ENCODE assay signal across 25 cellular contexts in the genomic region with DNA sequence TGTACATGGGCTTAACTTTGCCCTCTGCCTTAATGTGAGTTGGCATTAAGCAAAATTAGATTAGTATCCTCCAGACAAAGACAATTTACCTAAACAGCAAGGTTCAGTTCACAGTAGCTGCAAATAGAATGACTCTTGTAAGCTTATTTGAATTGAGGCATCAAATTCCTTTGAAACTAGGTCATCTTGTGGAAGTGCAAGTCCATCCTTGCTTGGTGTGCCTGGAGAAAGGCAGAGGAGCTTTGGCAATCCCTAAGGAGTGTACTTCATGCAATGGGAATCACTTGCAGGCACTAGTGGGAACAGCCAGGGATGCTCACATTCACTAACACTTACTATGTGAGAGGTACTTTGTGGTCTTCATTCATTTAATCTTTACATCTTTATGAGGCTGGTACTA.
DNase-seq lines count a peak whose midpoint lies in the region; ATAC-seq and TF ChIP-seq lines count a peak whose summit lies in the region.
"Had no signal": no experiment of that assay in that cellular context is flagged by ENCODE, and none has a peak within 500 bp of the region (broad histone marks: within the 10 kb centered on the region; RNA-seq: fewer than 3 reads in every experiment).

No MANE protein-coding gene starts in this region.

- no peaks in the 10 kb centered on the region for H3K27me3 ChIP-seq in mammary epithelial cell (ENCODE audit: insufficient read depth, low read length)
- H3K27me3 ChIP-seq in breast epithelium: peaks cover 0 to 12% of the 10 kb centered on the region in 2 donors
- H3K27me3 ChIP-seq in fibroblast of lung (ENCODE audit: control insufficient read depth, insufficient read depth, low read length): no peaks in the 10 kb centered on the region
- H3K27me3 ChIP-seq: upper lobe of left lung had no signal

- no peaks in the 10 kb centered on the region for H3K36me3 ChIP-seq in mammary epithelial cell (ENCODE audit: insufficient read depth, low read length)
- no peaks in the 10 kb centered on the region for H3K36me3 ChIP-seq in breast epithelium
- H3K36me3 ChIP-seq in fibroblast of lung (ENCODE audit: control insufficient read depth, insufficient read depth, low read length): no peaks in the 10 kb centered on the region
- H3K36me3 ChIP-seq: upper lobe of left lung had no signal

- TF ChIP-seq POLR2A in breast epithelium (IDR thresholded peaks at IDR 0.05): no peak

- BruUV-seq in mammary epithelial cell (replicated peaks; lab: Mats Ljungman, UMichigan): no TSS peak

- in situ Hi-C loops in mammary epithelial cell (cut with MboI; ENCODE audit: low sequenced_read_pairs in 2 of 2): no loop called here

- H2AFZ ChIP-seq in mammary epithelial cell (ENCODE audit: low read depth, low read length) (no peak overlapping the region), fibroblast of lung (ENCODE audit: low read length) (no peak overlapping the region)

- H4K20me1 ChIP-seq in mammary epithelial cell (ENCODE audit: insufficient read depth, low read length): no peaks in the 10 kb centered on the region
- no peaks in the 10 kb centered on the region for H4K20me1 ChIP-seq in fibroblast of lung (ENCODE audit: control insufficient read depth, extremely low read depth, insufficient read depth, low read length)

- ATAC-seq in esophagus mucosa: no peak
- no peak for ATAC-seq in GM21825 (IDR thresholded peaks at IDR 0.05; ENCODE audit: unreplicated experiment)
- ATAC-seq: activated T-cell treated with anti-CD3 and anti-CD28 coated beads, Interleukin-2, amount 50 U/mL, for 4 hours had no signal

- H3K79me2 ChIP-seq in mammary epithelial cell (ENCODE audit: insufficient read depth, low read length): no peaks in the 10 kb centered on the region
- no peaks in the 10 kb centered on the region for H3K79me2 ChIP-seq in fibroblast of lung (ENCODE audit: control insufficient read depth, insufficient read depth, low read length)

- H3K9ac ChIP-seq in mammary epithelial cell (ENCODE audit: insufficient read depth, low read length) (no peak overlapping the region), fibroblast of lung (ENCODE audit: insufficient read depth, low read length) (no peak overlapping the region)

- TF ChIP-seq CTCF in mammary epithelial cell (conservative IDR thresholded peaks at IDR 0.05 in 1 of 2, IDR thresholded peaks at IDR 0.05 in 1 of 2; ENCODE audit: extremely low read depth in 1 of 2, insufficient read depth in 1 of 2, low read depth in 1 of 2, low read length in 2 of 2) (no peak), breast epithelium (IDR thresholded peaks at IDR 0.05) (no peak), fibroblast of lung (conservative IDR thresholded peaks at IDR 0.05 in 1 of 2, IDR thresholded peaks at IDR 0.05 in 1 of 2; ENCODE audit: low read depth in 1 of 2, low read length in 2 of 2) (no peak)

- CTCF ChIA-PET in mammary epithelial cell (lab: Charles Lee; ENCODE audit: low non-redundant PET): no interaction called here

- H3K4me1 ChIP-seq in mammary epithelial cell (ENCODE audit: insufficient read depth, low read length) (no peaks in the 10 kb centered on the region), breast epithelium (no peaks in the 10 kb centered on the region), fibroblast of lung (ENCODE audit: control insufficient read depth, extremely low read depth, insufficient read depth, low read length) (no peaks in the 10 kb centered on the region)
- H3K4me1 ChIP-seq: upper lobe of left lung had no signal

- dilution Hi-C loops in mammary epithelial cell (cut with HindIII; ENCODE audit: low sequenced_read_pairs): no loop called here

- H3K27ac ChIP-seq in mammary epithelial cell (ENCODE audit: insufficient read depth, low read depth, low read length) (no peak overlapping the region), breast epithelium (no peak overlapping the region), fibroblast of lung (ENCODE audit: insufficient read depth, low read length) (no peak overlapping the region)
- H3K27ac ChIP-seq: C4-2B, SK-N-MC, upper lobe of left lung had no signal

- intact Hi-C loops in mammary epithelial cell (cut with micrococcal nuclease) (no loop called here), breast epithelium (cut with DNase I; ENCODE audit: low total_unique reads) (loop anchor here (5.0 kb wide), 1 partner anchor 823 kb away; no protein-coding TSS in a partner anchor)

- H3K4me2 ChIP-seq in mammary epithelial cell (ENCODE audit: insufficient read depth, low read depth, low read length) (no peak overlapping the region), fibroblast of lung (ENCODE audit: extremely low read depth, insufficient read depth, low read length) (no peak overlapping the region)

- H3K4me3 ChIP-seq in mammary epithelial cell (replicated peaks in 1 of 3; ENCODE audit: insufficient read depth in 1 of 3, low read depth in 2 of 3, low read length in 3 of 3): no peak overlapping the region
- no peak overlapping the region for H3K4me3 ChIP-seq in breast epithelium
- no peak overlapping the region for H3K4me3 ChIP-seq in fibroblast of lung (replicated peaks in 1 of 4; ENCODE audit: control extremely low read depth in 1 of 4, insufficient read depth in 1 of 4, low read depth in 3 of 4, low read length in 4 of 4)
- H3K4me3 ChIP-seq: SK-N-MC, upper lobe of left lung had no signal

- H3K9me3 ChIP-seq in mammary epithelial cell (replicated peaks; ENCODE audit: insufficient read depth, low read length): peaks cover 9% of the 10 kb centered on the region
- no peaks in the 10 kb centered on the region for H3K9me3 ChIP-seq in breast epithelium
- H3K9me3 ChIP-seq in fibroblast of lung (ENCODE audit: control insufficient read depth, insufficient read depth, low read depth, low read length): no peaks in the 10 kb centered on the region
- H3K9me3 ChIP-seq: upper lobe of left lung had no signal

- DNase-seq in mammary epithelial cell (peak; percentile 3), breast epithelium (ENCODE audit: low spot score in 2 of 2) (no peak), RKO (ENCODE audit: low spot score) (peak; percentile 5), fibroblast of lung (ENCODE audit: low read depth in 2 of 2) (peak; percentile 8 to 67), activated gamma-delta T cell (lab: John Stamatoyannopoulos, UW) (no peak)
- no peak for DNase-seq in stimulated activated CD4-positive, alpha-beta T cell treated with anti-CD3 and anti-CD28 coated beads, Interleukin-2, amount 100 ng/mL, for 24 hours
- DNase-seq: activated naive CD4-positive, alpha-beta T cell treated with Interleukin-2 at 50 U/mL for 16 hours; activated T-cell treated with anti-CD3 and anti-CD28 coated beads, Interleukin-2, amount 50 U/mL, for 4 hours; amniotic stem cell; Calu3; caudate nucleus; dermis blood vessel endothelial cell; KG1; mesenchymal stem cell; NCI-H1436 treated with DMSO at 0.1 percent for 48 hours; NCI-H524 treated with DMSO at 0.1 percent for 48 hours; RPMI8226; small intestine; stimulated activated CD4-positive, alpha-beta T cell treated with anti-CD3 and anti-CD28 coated beads, Interleukin-1b, Interleukin-23, amount 100 ng/mL, for 48 hours; T-helper 2 cell; upper lobe of left lung had no signal

Comparison
In these comparisons a context has a peak if more than half of its experiments do, and no peak if none do; other contexts are left out.
1. DNase-seq: peak in mammary epithelial cell (single experiment), RKO (single experiment) and fibroblast of lung (2 of 2); none in breast epithelium (0 of 2), stimulated activated CD4-positive, alpha-beta T cell treated with anti-CD3 and anti-CD28 coated beads, Interleukin-2, amount 100 ng/mL, for 24 hours (0 of 2) and activated gamma-delta T cell (single experiment).